In genomic region chr15:60762167-60762566, GRCh38 we compare ENCODE assay signal across 28 cellular contexts.
"Had no signal": no experiment of that assay in that cellular context is flagged by ENCODE, and none has a peak within 500 bp of the region (broad histone marks: within the 10 kb centered on the region; RNA-seq: fewer than 3 reads in every experiment).

No MANE protein-coding gene starts in this region.

- ATAC-seq: gastroesophageal sphincter; heart right ventricle; left cardiac atrium; left lung; mucosa of descending colon; naive thymus-derived CD4-positive, alpha-beta T cell; sciatic nerve had no signal

- DNase-seq: cortex of kidney; dorsolateral prefrontal cortex; effector CD4-positive, alpha-beta T cell; foreskin keratinocyte; heart right ventricle; hippocampal formation; left cardiac atrium; left lung; mesenchymal stem cell; mucosa of descending colon; naive thymus-derived CD4-positive, alpha-beta T cell; stimulated activated CD4-positive, alpha-beta T cell treated with anti-CD3 and anti-CD28 coated beads, Interleukin-12 subunit alpha, Interleukin-12 subunit beta, amount 100 ng/mL, for 4 hours; stimulated activated CD4-positive, alpha-beta T cell treated with anti-CD3 and anti-CD28 coated beads, Interleukin-1b, Interleukin-23, amount 100 ng/mL, for 48 hours; stimulated activated CD4-positive, alpha-beta T cell treated with anti-CD3 and anti-CD28 coated beads, Interleukin-4, amount 100 ng/mL, for 24 hours; stimulated activated naive CD4-positive, alpha-beta T cell treated with Interleukin-2 at 50 U/mL for 16 hours; substantia nigra; testis; upper lobe of left lung had no signal

- H3K9me3 Mint-ChIP-seq: neural progenitor cell had no signal

- H3K36me3 Mint-ChIP-seq: mesothelial cell of epicardium; neural progenitor cell; stimulated activated effector memory CD8-positive, alpha-beta T cell treated with anti-CD3 and anti-CD28 coated beads, Interleukin-12 subunit alpha, Interleukin-12 subunit beta, amount 100 ng/mL, for 72 hours had no signal

- H3K27ac Mint-ChIP-seq: mesothelial cell of epicardium; nephron; neural progenitor cell; stimulated activated effector memory CD8-positive, alpha-beta T cell treated with anti-CD3 and anti-CD28 coated beads, Interleukin-12 subunit alpha, Interleukin-12 subunit beta, amount 100 ng/mL, for 72 hours had no signal

- H3K4me3 Mint-ChIP-seq: mesothelial cell of epicardium; naive thymus-derived CD4-positive, alpha-beta T cell; nephron; neural progenitor cell; stimulated activated effector memory CD8-positive, alpha-beta T cell treated with anti-CD3 and anti-CD28 coated beads, Interleukin-12 subunit alpha, Interleukin-12 subunit beta, amount 100 ng/mL, for 72 hours had no signal

- H3K4me3 ChIP-seq: dorsolateral prefrontal cortex, gastroesophageal sphincter, heart right ventricle, left lung, mucosa of descending colon, neural progenitor cell, prostate gland, right atrium auricular region, smooth muscle cell, testis, tibial nerve, upper lobe of left lung had no signal
